Comparison of ENCODE assay signal across 19 cellular contexts in the genomic region with DNA sequence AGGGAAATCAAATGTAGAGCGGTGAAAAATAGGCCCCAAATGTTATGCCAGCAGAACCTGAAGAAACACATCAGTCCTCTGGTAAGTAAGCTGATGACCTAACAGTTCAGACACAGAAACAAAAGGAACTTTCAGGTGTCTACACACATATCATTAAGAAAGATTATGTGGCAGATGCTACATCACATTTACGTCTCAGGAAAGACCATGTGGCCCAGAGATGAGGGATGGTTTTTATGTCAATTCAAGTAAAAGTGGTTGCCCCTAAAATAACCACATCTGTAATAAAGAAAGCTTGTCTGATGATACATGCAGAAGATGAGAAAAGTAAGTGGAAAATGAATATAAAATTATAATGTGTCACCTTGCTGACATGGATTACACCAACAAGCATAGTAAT.
"Had no signal": no experiment of that assay in that cellular context is flagged by ENCODE, and none has a peak within 500 bp of the region (broad histone marks: within the 10 kb centered on the region; RNA-seq: fewer than 3 reads in every experiment).

No MANE protein-coding gene starts in this region.

- H3K9me3 Mint-ChIP-seq: activated CD4-positive, alpha-beta memory T cell treated with anti-CD3 and anti-CD28 coated beads for 36 hours; dendritic cell treated with granulocyte-macrophage colony-stimulating factor and Interleukin-4, amounts not matched to agents 40 ng/mL and 50 ng/mL, for 4 days; nephron had no signal

- ATAC-seq: left lung, right cardiac atrium had no signal

- H3K27me3 ChIP-seq: left lung had no signal

- H3K4me3 Mint-ChIP-seq: activated CD4-positive, alpha-beta memory T cell treated with anti-CD3 and anti-CD28 coated beads for 36 hours; dendritic cell treated with granulocyte-macrophage colony-stimulating factor and Interleukin-4, amounts not matched to agents 40 ng/mL and 50 ng/mL, for 4 days; nephron had no signal

- H3K27ac ChIP-seq: prostate gland had no signal

- H3K9me3 ChIP-seq: left lung, prostate gland, SK-N-SH, thoracic aorta had no signal

- DNase-seq: activated CD4-positive, alpha-beta memory T cell treated with anti-CD3 and anti-CD28 coated beads for 36 hours; activated CD4-positive, alpha-beta T cell treated with anti-CD3 and anti-CD28 coated beads for 1 hour; activated CD8-positive, alpha-beta memory T cell treated with anti-CD3 and anti-CD28 coated beads, Interleukin-2, amount 50 U/mL, for 4 hours; activated effector memory CD4-positive, alpha-beta T cell treated with Interleukin-2 at 50 U/mL for 16 hours; effector memory CD4-positive, alpha-beta T cell; foreskin fibroblast; hypothalamus; kidney; left lung; mesendoderm; right cardiac atrium; SK-N-SH; small intestine; T-helper 1 cell; T1000 had no signal

- H3K27me3 Mint-ChIP-seq: activated CD4-positive, alpha-beta memory T cell treated with anti-CD3 and anti-CD28 coated beads for 36 hours; dendritic cell treated with granulocyte-macrophage colony-stimulating factor and Interleukin-4, amounts not matched to agents 40 ng/mL and 50 ng/mL, for 4 days had no signal

- H3K4me3 ChIP-seq: left lung, prostate gland, thoracic aorta had no signal

- H3K36me3 ChIP-seq: left lung, prostate gland, thoracic aorta had no signal

- H3K27ac Mint-ChIP-seq: activated CD4-positive, alpha-beta memory T cell treated with anti-CD3 and anti-CD28 coated beads for 36 hours had no signal
